ENCODE assay signal across 2 cellular contexts in genomic region chr9:136303066-136303824, GRCh38.
TF ChIP-seq lines count a peak whose summit lies in the region.

No MANE protein-coding gene starts in this region.

TF ChIP-seq in HEK293, 187 proteins besides CTCF, POLR2A, EP300 and RAD21 (continued from another document):
- TF ChIP-seq ZBTB10 (tag by site-specific recombination; IDR thresholded peaks at IDR 0.05): no peak
- TF ChIP-seq ZNF521 (tag by site-specific recombination; IDR thresholded peaks at IDR 0.05): no peak
- TF ChIP-seq GLI2 (tag by site-specific recombination; IDR thresholded peaks at IDR 0.05; ENCODE audit: borderline replicate concordance, low read depth): no peak
- TF ChIP-seq ZNF792 (tag by site-specific recombination; IDR thresholded peaks at IDR 0.05): no peak
- peak; percentile 36; the same call in 1 of the 2 replicates for TF ChIP-seq ZFHX2 (tag by site-specific recombination; conservative IDR thresholded peaks at IDR 0.05)

TF ChIP-seq in WTC11, 78 proteins besides CTCF, POLR2A, EP300 and RAD21 (continued from another document):
- TF ChIP-seq IRF1 (CRISPR knock-in tag; IDR thresholded peaks at IDR 0.05) (no peak), GTF2I (CRISPR knock-in tag; conservative IDR thresholded peaks at IDR 0.05) (no peak), ERG (CRISPR knock-in tag; IDR thresholded peaks at IDR 0.05) (no peak), PRRX2 (CRISPR knock-in tag; IDR thresholded peaks at IDR 0.05) (no peak)
